Comparison of ENCODE assay signal across 11 cellular contexts in genomic region chr5:41510176-41510831, GRCh38. TPM values are rescaled to one million over a fixed set of nuclear protein-coding genes. Genes with fewer than 3 reads are reported as not detected.
DNase-seq lines count a peak whose midpoint lies in the region; ATAC-seq, FAIRE-seq and TF ChIP-seq lines count a peak whose summit lies in the region.
"Had no signal": no experiment of that assay in that cellular context is flagged by ENCODE, and none has a peak within 500 bp of the region (broad histone marks: within the 10 kb centered on the region; RNA-seq: fewer than 3 reads in every experiment).

A gene with protein sequence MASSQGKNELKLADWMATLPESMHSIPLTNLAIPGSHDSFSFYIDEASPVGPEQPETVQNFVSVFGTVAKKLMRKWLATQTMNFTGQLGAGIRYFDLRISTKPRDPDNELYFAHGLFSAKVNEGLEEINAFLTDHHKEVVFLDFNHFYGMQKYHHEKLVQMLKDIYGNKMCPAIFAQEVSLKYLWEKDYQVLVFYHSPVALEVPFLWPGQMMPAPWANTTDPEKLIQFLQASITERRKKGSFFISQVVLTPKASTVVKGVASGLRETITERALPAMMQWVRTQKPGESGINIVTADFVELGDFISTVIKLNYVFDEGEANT (minus strand): TSS chr5:41510601. CDS start chr5:41510526, 75 bp downstream.

- H3K27ac ChIP-seq in adrenal gland (peak within 1 kb of the TSS in 2 of 5 donors; percentile 21 to 54), iPS-20b (ENCODE audit: low read length) (no peak within 1 kb of the TSS), spleen (no peak within 1 kb of the TSS)
- H3K27ac ChIP-seq: KMS-11 had no signal

- no peaks in the 10 kb centered on the region for H3K9me3 ChIP-seq in adrenal gland (replicated peaks in 1 of 3)
- no peaks in the 10 kb centered on the region for H3K9me3 ChIP-seq in iPS-20b (ENCODE audit: insufficient read depth, low read depth, low read length)
- H3K9me3 ChIP-seq in spleen, result no peaks in the 10 kb centered on the region

- no peaks in the 10 kb centered on the region for H3K27me3 ChIP-seq in adrenal gland
- H3K27me3 ChIP-seq in iPS-20b (ENCODE audit: insufficient read depth, low read length), result peaks cover 45% of the 10 kb centered on the region
- peaks cover 0 to 40% (median 15%) of the 10 kb centered on the region in 7 donors for H3K27me3 ChIP-seq in spleen (replicated peaks in 1 of 7)

- DNase-seq in NCI-H1092 treated with DMSO at 0.1 percent for 48 hours (lab: John Stamatoyannopoulos, UW) (peak; percentile 19), NCI-H1092 (lab: John Stamatoyannopoulos, UW) (no peak), adrenal gland (peak in 6 of 7 donors; percentile 15 to 80 (median 23)), spleen (peak; percentile 67), GM19239 (ENCODE audit: insufficient read length, low spot score) (no peak)

- H3K4me1 ChIP-seq in adrenal gland (replicated peaks in 1 of 2) (no peaks in the 10 kb centered on the region), iPS-20b (ENCODE audit: insufficient read depth, low read length) (no peaks in the 10 kb centered on the region), spleen (peaks cover 0 to 15% (median 5%) of the 10 kb centered on the region in 6 donors)

- ATAC-seq in GM18858 (IDR thresholded peaks at IDR 0.05; ENCODE audit: unreplicated experiment) (no peak), GM21423 (IDR thresholded peaks at IDR 0.05; ENCODE audit: unreplicated experiment) (no peak)

- peak within 1 kb of the TSS in 2 of 4 donors; percentile 3 to 55 for H3K4me3 ChIP-seq in adrenal gland
- H3K4me3 ChIP-seq in iPS-20b (ENCODE audit: low read length), result peak within 1 kb of the TSS; percentile 71
- H3K4me3 ChIP-seq in spleen, result peak within 1 kb of the TSS in 7 of 8 donors; percentile 0 to 61 (median 32)

- intact Hi-C loops in adrenal gland (cut with DNase I) (loop anchor here in 1 of 2 donors (10.0 kb wide), 2 partner anchors 236 to 606 kb away; partner anchors contain the start of gene C7), spleen (cut with DNase I; ENCODE audit: low total_unique reads) (no loop called here)

- H3K36me3 ChIP-seq in adrenal gland (replicated peaks in 1 of 2) (no peaks in the 10 kb centered on the region), iPS-20b (ENCODE audit: insufficient read depth, low read depth, low read length) (no peaks in the 10 kb centered on the region), spleen (no peaks in the 10 kb centered on the region)

- FAIRE-seq in GM19239 (lab: Jason Lieb, UNC), result no peak
- FAIRE-seq: A204.1, frontal cortex had no signal

- H3K9ac ChIP-seq in iPS-20b (ENCODE audit: low read depth, low read length), result no peak within 1 kb of the TSS
- H3K9ac ChIP-seq: KMS-11 had no signal

- TF ChIP-seq CTCF in adrenal gland (IDR thresholded peaks at IDR 0.05) (no peak), spleen (IDR thresholded peaks at IDR 0.05 in 8 of 11, conservative IDR thresholded peaks at IDR 0.05 in 3 of 11) (no peak)

- WGBS in adrenal gland, 4 donors, result 0 to 4% (median 2%) methylated on average over 18 to 41 of the region's 41 CpGs
- 4 to 8% (median 6%) methylated on average over 28 to 41 of the region's 41 CpGs for WGBS in spleen, 5 donors

- no peak for TF ChIP-seq POLR2A in adrenal gland (IDR thresholded peaks at IDR 0.05)
- TF ChIP-seq POLR2A in spleen (IDR thresholded peaks at IDR 0.05), result no peak

RNA-seq across cellular contexts. Expression of the gene that starts here (rescaled TPM):
- 10 to 100 TPM in 6 of 8 donors, 1 to 10 TPM in 2; 9.0 to 48.7 (median 16.3) TPM for total RNA-seq in adrenal gland
- polyA plus RNA-seq in adrenal gland, result 10 to 100 TPM in 1 of 3 donors, 1 to 10 TPM in 2; 4.4 to 16.1 (median 6.7) TPM
- under 1 TPM; 0.11 to 0.61 (median 0.34) TPM for total RNA-seq in spleen
- polyA plus RNA-seq in spleen, result under 1 TPM; 0.07 to 0.16 (median 0.12) TPM

Comparison
In these comparisons a context has a peak if more than half of its experiments do, and no peak if none do; other contexts are left out.
1. RNA of the gene that starts here (total RNA-seq): 9.0 to 48.7 TPM in adrenal gland; 0.11 to 0.61 TPM in spleen; every median in the first group is over 4 times any median in the second.
2. RNA of the gene that starts here (polyA plus RNA-seq): 4.4 to 16.1 TPM in adrenal gland; 0.07 to 0.16 TPM in spleen; every median in the first group is over 4 times any median in the second.
3. DNase-seq: peak in NCI-H1092 treated with DMSO at 0.1 percent for 48 hours (single experiment) and adrenal gland (6 of 7); none in NCI-H1092 (single experiment) and GM19239 (single experiment).
4. Peak in DNase-seq and H3K4me3 ChIP-seq in spleen; RNA of the gene not detected or under 1 TPM.